Comparison of ENCODE assay signal across 10 cellular contexts in the genomic region with DNA sequence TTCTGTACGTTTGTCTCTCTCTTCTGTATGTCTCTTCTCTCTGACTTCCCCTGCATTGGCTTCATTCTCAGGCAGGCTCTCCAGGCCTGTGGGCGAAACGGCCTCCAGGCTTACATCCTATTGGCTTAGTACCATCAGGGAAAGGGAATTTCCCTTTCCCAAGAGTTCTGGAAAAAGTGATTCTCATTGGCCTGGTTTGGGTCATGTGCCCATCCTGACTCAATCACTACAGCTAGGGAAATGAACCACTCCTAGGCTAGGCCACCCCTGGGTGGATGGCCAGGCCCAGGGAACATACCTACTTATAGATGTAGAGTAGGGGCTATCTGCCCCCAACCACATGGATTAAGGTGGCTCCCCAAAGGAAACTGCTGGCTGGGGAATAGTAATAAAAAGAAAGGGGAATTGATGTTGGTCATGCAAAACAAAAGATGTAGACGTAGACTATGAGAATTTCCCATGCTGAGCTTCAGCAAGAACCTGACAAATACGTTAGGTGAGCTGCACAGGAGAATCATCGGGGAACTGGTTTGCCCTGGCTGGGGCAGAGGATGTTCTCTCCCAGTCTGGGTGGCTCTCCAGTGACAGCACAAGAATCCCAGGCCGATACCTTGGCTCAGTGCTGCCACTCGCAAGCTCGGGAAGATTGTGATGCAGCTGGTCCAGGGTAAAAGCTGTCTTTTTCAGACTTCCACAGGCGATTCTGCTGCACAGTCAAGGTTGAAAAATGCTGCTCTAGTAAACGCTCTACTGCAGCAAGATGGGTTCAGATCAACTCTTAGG. TPM values are rescaled to one million over a fixed set of nuclear protein-coding genes. Genes with fewer than 3 reads are reported as not detected.
A peak's percentile ranks its signal among the peaks of the same experiment; 100 is the strongest.
DNase-seq lines count a peak whose midpoint lies in the region; ATAC-seq, FAIRE-seq and TF ChIP-seq lines count a peak whose summit lies in the region.
"Had no signal": no experiment of that assay in that cellular context is flagged by ENCODE, and none has a peak within 500 bp of the region (broad histone marks: within the 10 kb centered on the region; RNA-seq: fewer than 3 reads in every experiment).

No MANE protein-coding gene starts in this region.

- BruUV-seq in HepG2 (replicated peaks; lab: Mats Ljungman, UMichigan): no TSS peak

- H3K9me3 ChIP-seq in HepG2 (ENCODE audit: low read length) (no peaks in the 10 kb centered on the region), right lobe of liver (no peaks in the 10 kb centered on the region), adrenal gland (replicated peaks in 1 of 3) (no peaks in the 10 kb centered on the region), upper lobe of right lung (no peaks in the 10 kb centered on the region), HAP-1 (no peaks in the 10 kb centered on the region)
- H3K9me3 ChIP-seq: body of pancreas had no signal

- TF ChIP-seq CTCF in HepG2 (CRISPR knock-in tag; IDR thresholded peaks at IDR 0.05) (0 out of 2 replicates have a peak, but pooled peaks have one; percentile 5), right lobe of liver (IDR thresholded peaks at IDR 0.05) (no peak), adrenal gland (IDR thresholded peaks at IDR 0.05) (no peak), upper lobe of right lung (IDR thresholded peaks at IDR 0.05) (no peak)

- peak overlapping the region; percentile 58 for H3K4me2 ChIP-seq in HepG2 (ENCODE audit: low read depth, low read length)

- H2AFZ ChIP-seq in HepG2 (ENCODE audit: low read length): no peak overlapping the region

- no peak for TF ChIP-seq RAD21 in HepG2 (CRISPR knock-in tag; IDR thresholded peaks at IDR 0.05)

- H3K36me3 ChIP-seq in HepG2 (replicated peaks in 1 of 2; ENCODE audit: control insufficient read depth in 1 of 2, insufficient read depth in 2 of 2, low read length in 2 of 2) (no peaks in the 10 kb centered on the region), right lobe of liver (no peaks in the 10 kb centered on the region), adrenal gland (replicated peaks in 1 of 2) (no peaks in the 10 kb centered on the region), upper lobe of right lung (no peaks in the 10 kb centered on the region), HAP-1 (replicated peaks) (no peaks in the 10 kb centered on the region)

- H3K27ac ChIP-seq in HepG2 (ENCODE audit: extremely low read length, insufficient read depth, low read length): no peak overlapping the region
- no peak overlapping the region for H3K27ac ChIP-seq in right lobe of liver
- H3K27ac ChIP-seq in adrenal gland: peak overlapping the region in 1 of 5 donors; percentile 25
- H3K27ac ChIP-seq in upper lobe of right lung: no peak overlapping the region
- H3K27ac ChIP-seq: body of pancreas had no signal

- H3K27me3 ChIP-seq in HepG2 (ENCODE audit: control insufficient read depth in 1 of 2, insufficient read depth in 2 of 2, low read length in 2 of 2) (peaks cover 2 to 24% of the 10 kb centered on the region in 2 experiments; a peak in 3 of 5 replicates), right lobe of liver (no peaks in the 10 kb centered on the region), adrenal gland (no peaks in the 10 kb centered on the region), upper lobe of right lung (no peaks in the 10 kb centered on the region), HAP-1 (ENCODE audit: low read depth) (no peaks in the 10 kb centered on the region)
- H3K27me3 ChIP-seq: body of pancreas had no signal

- no peak for DNase-seq in HepG2 (ENCODE audit: low spot score)
- no peak for DNase-seq in right lobe of liver
- peak in 5 of 7 donors; percentile 30 to 61 (median 59) for DNase-seq in adrenal gland
- peak; percentile 65 for DNase-seq in hepatic stellate cell (ENCODE audit: low spot score)
- peak; percentile 45 for DNase-seq in upper lobe of right lung
- DNase-seq in HAP-1 (ENCODE audit: low spot score in 2 of 2): no peak
- DNase-seq: T-cell had no signal

- intact Hi-C loops in HepG2 (cut with micrococcal nuclease; ENCODE audit: unreplicated experiment) (no loop called here), right lobe of liver (cut with DNase I) (no loop called here), adrenal gland (cut with DNase I) (no loop called here), upper lobe of right lung (cut with DNase I) (no loop called here)

- peaks cover 61% of the 10 kb centered on the region for H3K4me1 ChIP-seq in HepG2 (ENCODE audit: insufficient read depth, low read length)
- H3K4me1 ChIP-seq in right lobe of liver: peaks cover 0 to 5% (median under 1%) of the 10 kb centered on the region in 4 donors
- peaks cover 4 to 17% of the 10 kb centered on the region in 2 donors for H3K4me1 ChIP-seq in adrenal gland (replicated peaks in 1 of 2)
- H3K4me1 ChIP-seq in upper lobe of right lung: peaks cover 13% of the 10 kb centered on the region
- peaks cover 5% of the 10 kb centered on the region for H3K4me1 ChIP-seq in HAP-1

- H3K9ac ChIP-seq in HepG2 (ENCODE audit: insufficient read depth, low read depth, low read length): peak overlapping the region; percentile 45; the same call in 1 of the 2 replicates

- POLR2A ChIA-PET in HepG2 (lab: Yijun Ruan, JAX): interaction anchor here (1.1 to 1.4 kb wide), 2 partner anchors 42 to 107 kb away, joined by 3 to 4 read pairs; no protein-coding TSS in a partner anchor

- H3K79me2 ChIP-seq in HepG2 (ENCODE audit: insufficient read depth, low read length): no peaks in the 10 kb centered on the region

- TF ChIP-seq EP300 in HepG2 (IDR thresholded peaks at IDR 0.05; ENCODE audit: low read depth in 2 of 2, low read length in 2 of 2) (no peak), HepG2 (CRISPR knock-in tag; IDR thresholded peaks at IDR 0.05; ENCODE audit: borderline replicate concordance) (no peak)

- in situ Hi-C loops in HepG2 (cut with HindIII; ENCODE audit: extremely low pct_ligation_motif_present, low pct_unique_long_range_greater_than_20kb): loop anchor here (5.0 kb wide), 1 partner anchor 81 kb away; the partner anchor contains the start of gene ETF1
- in situ Hi-C loops in HAP-1 (cut with MboI; ENCODE audit: low sequenced_read_pairs): no loop called here

- peak; percentile 37 for FAIRE-seq in HepG2 (lab: Jason Lieb, UNC)

- peak overlapping the region in 1 of 3 experiments; percentile 14; a peak in 1 of 6 replicates for H3K4me3 ChIP-seq in HepG2 (replicated peaks in 1 of 3; ENCODE audit: insufficient read depth in 1 of 3, low read depth in 2 of 3, low read length in 3 of 3)
- H3K4me3 ChIP-seq in right lobe of liver: no peak overlapping the region
- no peak overlapping the region for H3K4me3 ChIP-seq in adrenal gland
- no peak overlapping the region for H3K4me3 ChIP-seq in upper lobe of right lung
- H3K4me3 ChIP-seq in HAP-1: no peak overlapping the region
- H3K4me3 ChIP-seq: body of pancreas had no signal

- H4K20me1 ChIP-seq in HepG2 (ENCODE audit: insufficient read depth, low read length): no peaks in the 10 kb centered on the region; the same call in 1 of the 2 replicates

- CTCF ChIA-PET in HepG2 (lab: Yijun Ruan, JAX; ENCODE audit: low intra/inter-chr PET ratio, low total read pairs): interaction anchor here (1.3 kb wide), 1 partner anchor 11 kb away, joined by 4 read pairs; no protein-coding TSS in a partner anchor

- ATAC-seq in HepG2 (no peak), right lobe of liver (no peak), upper lobe of right lung (no peak), esophagus mucosa (no peak), HG03139 (IDR thresholded peaks at IDR 0.05; ENCODE audit: unreplicated experiment) (no peak)
- ATAC-seq: body of pancreas, T-cell had no signal

- 8% methylated on average over 8 of the region's 11 CpGs for WGBS in HepG2 (ENCODE audit: low lambda C conversion rate)
- WGBS in right lobe of liver (ENCODE audit: insufficient coverage, low coverage, low lambda C conversion rate, missing lambda C conversion rate): 65% methylated on average over 4 of the region's 11 CpGs
- 71 to 80% (median 78%) methylated on average over 10 to 11 of the region's 11 CpGs for WGBS in adrenal gland, 4 donors

- TF ChIP-seq POLR2A in HepG2 (IDR thresholded peaks at IDR 0.05; ENCODE audit: insufficient read depth in 1 of 2, low read depth in 2 of 2, low read length in 2 of 2) (no peak), right lobe of liver (IDR thresholded peaks at IDR 0.05) (no peak), adrenal gland (IDR thresholded peaks at IDR 0.05) (no peak)

RNA-seq across cellular contexts. Expression of gene EGR1, which starts 3.7 kb away (rescaled TPM):
- total RNA-seq in HepG2 (2016; rRNA removed; fragmentation: Illumina TruSeq; extraction: Trizol) (4.5 and 5.6 TPM in 2 replicates), right lobe of liver (10 to 100 TPM in 5 of 6 experiments, 1 to 10 TPM in 1; 6.6 to 72.9 (median 16.6) TPM), adrenal gland (100 to 1,000 TPM in 1 of 8 donors, 10 to 100 TPM in 6, 1 to 10 TPM in 1; 8.5 to 221 (median 52.6) TPM), upper lobe of right lung (85.6 TPM), esophagus mucosa (35.1 TPM)
- total RNA-seq in HepG2 (2016; cell fraction: cytosol; rRNA removed; fragmentation: Illumina TruSeq; extraction: Trizol; ENCODE audit: low read depth): 1.2 and 1.5 TPM in 2 replicates
- 3.9 and 5.3 TPM in 2 replicates for total RNA-seq in HepG2 (2016; cell fraction: insoluble cytoplasmic fraction; rRNA removed; fragmentation: Illumina TruSeq; extraction: Trizol)
- total RNA-seq in HepG2 (2016; cell fraction: membrane; rRNA removed; fragmentation: Illumina TruSeq; extraction: Trizol): 6.1 and 7.2 TPM in 2 replicates
- 12.2 and 14.1 TPM in 2 replicates for total RNA-seq in HepG2 (2016; cell fraction: nucleus; rRNA removed; fragmentation: Illumina TruSeq; extraction: Trizol)
- polyA plus RNA-seq in HepG2 (2011; rRNA removed) (4.1 and 6.0 TPM in 2 replicates), adrenal gland (10 to 100 TPM; 42.9 to 61.5 (median 59.8) TPM)
- 3.2 TPM in 2 replicates for polyA plus RNA-seq in HepG2 (2011; cell fraction: cytosol; rRNA removed)
- polyA plus RNA-seq in HepG2 (2011; cell fraction: nucleus; rRNA removed): 15.1 and 28.0 TPM in 2 replicates
- 8.0 and 12.9 TPM in 2 replicates for polyA plus RNA-seq in HepG2 (2012)
- 7.1 and 8.0 TPM in 2 replicates for polyA plus RNA-seq in HepG2 (2016; cell fraction: cytosol; fragmentation: Illumina TruSeq; extraction: Trizol; ENCODE audit: low read depth)
- 24.2 and 37.9 TPM in 2 replicates for polyA plus RNA-seq in HepG2 (2016; cell fraction: insoluble cytoplasmic fraction; fragmentation: Illumina TruSeq; extraction: Trizol; ENCODE audit: low read depth)
- polyA plus RNA-seq in HepG2 (2016; cell fraction: membrane; fragmentation: Illumina TruSeq; extraction: Trizol; ENCODE audit: low read depth): 26.2 and 30.0 TPM in 2 replicates
- 86.2 and 90.3 TPM in 2 replicates for polyA plus RNA-seq in HepG2 (2016; cell fraction: nucleus; fragmentation: Illumina TruSeq; extraction: Trizol; ENCODE audit: insufficient read depth, low read depth)
- polyA minus RNA-seq in HepG2 (2011; rRNA and poly(A)+ RNA removed; ENCODE audit: low replicate concordance): 0.91 and 8.0 TPM in 2 replicates
- 7.8 and 10.3 TPM in 2 replicates for polyA minus RNA-seq in HepG2 (2011; cell fraction: cytosol; rRNA and poly(A)+ RNA removed)
- polyA minus RNA-seq in HepG2 (2011; cell fraction: nucleus; rRNA and poly(A)+ RNA removed): 5.7 and 14.2 TPM in 2 replicates

RNA-seq across cellular contexts. Expression of gene REEP2, which starts 22.7 kb away (rescaled TPM):
- 3.8 and 5.3 TPM in 2 replicates for total RNA-seq in HepG2 (2016; rRNA removed; fragmentation: Illumina TruSeq; extraction: Trizol)
- 9.0 and 9.4 TPM in 2 replicates for total RNA-seq in HepG2 (2016; cell fraction: cytosol; rRNA removed; fragmentation: Illumina TruSeq; extraction: Trizol; ENCODE audit: low read depth)
- total RNA-seq in HepG2 (2016; cell fraction: insoluble cytoplasmic fraction; rRNA removed; fragmentation: Illumina TruSeq; extraction: Trizol): 3.9 and 5.8 TPM in 2 replicates
- total RNA-seq in HepG2 (2016; cell fraction: membrane; rRNA removed; fragmentation: Illumina TruSeq; extraction: Trizol): 14.7 TPM in 2 replicates
- total RNA-seq in HepG2 (2016; cell fraction: nucleus; rRNA removed; fragmentation: Illumina TruSeq; extraction: Trizol): 3.5 and 4.5 TPM in 2 replicates
- 7.8 and 9.2 TPM in 2 replicates for polyA plus RNA-seq in HepG2 (2011; rRNA removed)
- 6.4 and 8.0 TPM in 2 replicates for polyA plus RNA-seq in HepG2 (2011; cell fraction: cytosol; rRNA removed)
- 11.6 and 14.0 TPM in 2 replicates for polyA plus RNA-seq in HepG2 (2011; cell fraction: nucleus; rRNA removed)
- polyA plus RNA-seq in HepG2 (2012): 6.1 and 6.7 TPM in 2 replicates
- 19.5 and 20.0 TPM in 2 replicates for polyA plus RNA-seq in HepG2 (2016; cell fraction: cytosol; fragmentation: Illumina TruSeq; extraction: Trizol; ENCODE audit: low read depth)
- 6.3 and 6.4 TPM in 2 replicates for polyA plus RNA-seq in HepG2 (2016; cell fraction: insoluble cytoplasmic fraction; fragmentation: Illumina TruSeq; extraction: Trizol; ENCODE audit: low read depth)
- polyA plus RNA-seq in HepG2 (2016; cell fraction: membrane; fragmentation: Illumina TruSeq; extraction: Trizol; ENCODE audit: low read depth): 24.8 and 25.5 TPM in 2 replicates
- 14.2 and 15.5 TPM in 2 replicates for polyA plus RNA-seq in HepG2 (2016; cell fraction: nucleus; fragmentation: Illumina TruSeq; extraction: Trizol; ENCODE audit: insufficient read depth, low read depth)
- 11.3 TPM in 1 of 2 replicates, not detected in the other for polyA minus RNA-seq in HepG2 (2011; rRNA and poly(A)+ RNA removed; ENCODE audit: low replicate concordance)
- polyA minus RNA-seq in HepG2 (2011; cell fraction: cytosol; rRNA and poly(A)+ RNA removed): 4.0 and 5.3 TPM in 2 replicates
- 3.1 and 6.0 TPM in 2 replicates for polyA minus RNA-seq in HepG2 (2011; cell fraction: nucleus; rRNA and poly(A)+ RNA removed)
- not detected for total RNA-seq in right lobe of liver
- total RNA-seq in adrenal gland: 10 to 100 TPM in 1 of 8 donors, 1 to 10 TPM in 7; 2.4 to 14.3 (median 4.6) TPM
- 10 to 100 TPM in 2 of 3 donors, 1 to 10 TPM in 1; 9.1 to 39.7 (median 11.8) TPM for polyA plus RNA-seq in adrenal gland
- total RNA-seq in upper lobe of right lung: 0.55 TPM
- 0.36 TPM for total RNA-seq in esophagus mucosa

Comparison
In these comparisons a context has a peak if more than half of its experiments do, and no peak if none do; other contexts are left out.
1. DNase-seq: peak in adrenal gland (5 of 7), hepatic stellate cell (single experiment) and upper lobe of right lung (single experiment); none in HepG2 (single experiment), right lobe of liver (0 of 3) and HAP-1 (0 of 2).